In genomic region chr2:209817818-209818420, GRCh38 we compare ENCODE assay signal across 25 cellular contexts. TPM values are rescaled to one million over a fixed set of nuclear protein-coding genes. Genes with fewer than 3 reads are reported as not detected.
"Had no signal": no experiment of that assay in that cellular context is flagged by ENCODE, and none has a peak within 500 bp of the region (broad histone marks: within the 10 kb centered on the region; RNA-seq: fewer than 3 reads in every experiment).

No MANE protein-coding gene starts in this region.

- DNase-seq: activated CD4-positive, alpha-beta memory T cell treated with anti-CD3 and anti-CD28 coated beads, Interleukin-2, amount 10 ng/mL, durations not matched to agents 7 days and 5 days; activated CD4-positive, alpha-beta T cell treated with anti-CD3 and anti-CD28 coated beads for 36 hours; activated gamma-delta T cell treated with Interleukin-2 at 50 U/mL for 16 hours; activated T-cell treated with anti-CD3 and anti-CD28 coated beads, Interleukin-2, amount 50 U/mL, for 72 hours; amygdala; brain microvascular endothelial cell; hippocampal formation; islet precursor cell; mammary epithelial cell; mucosa of descending colon; naive thymus-derived CD4-positive, alpha-beta T cell; nucleus accumbens; stimulated activated CD4-positive, alpha-beta T cell treated with anti-CD3 and anti-CD28 coated beads, Interleukin-15, amount 100 ng/mL, for 24 hours; stimulated activated CD4-positive, alpha-beta T cell treated with anti-CD3 and anti-CD28 coated beads, Interleukin-4, amount 100 ng/mL, for 24 hours; stimulated activated naive CD4-positive, alpha-beta T cell; T-helper 1 cell; tibial artery had no signal

- ATAC-seq: activated CD4-positive, alpha-beta T cell treated with anti-CD3 and anti-CD28 coated beads for 36 hours; activated T-cell treated with anti-CD3 and anti-CD28 coated beads, Interleukin-2, amount 50 U/mL, for 72 hours; mucosa of descending colon; naive thymus-derived CD4-positive, alpha-beta T cell; SK-N-SH treated with all-trans-retinoic acid at 6 μM for 48 hours had no signal

- H3K27me3 Mint-ChIP-seq: activated CD4-positive, alpha-beta memory T cell treated with anti-CD3 and anti-CD28 coated beads, Interleukin-2, amount 10 ng/mL, durations not matched to agents 7 days and 5 days; activated naive CD8-positive, alpha-beta T cell; central memory CD8-positive, alpha-beta T cell; naive thymus-derived CD4-positive, alpha-beta T cell had no signal

- H3K4me1 Mint-ChIP-seq: activated CD4-positive, alpha-beta memory T cell treated with anti-CD3 and anti-CD28 coated beads, Interleukin-2, amount 10 ng/mL, durations not matched to agents 7 days and 5 days; activated CD4-positive, alpha-beta T cell treated with anti-CD3 and anti-CD28 coated beads for 36 hours; central memory CD8-positive, alpha-beta T cell; naive thymus-derived CD4-positive, alpha-beta T cell had no signal

- H3K27ac ChIP-seq: brain microvascular endothelial cell, coronary artery, right atrium auricular region, skin epidermis, tibial artery, VCaP had no signal

- H3K36me3 Mint-ChIP-seq: activated naive CD8-positive, alpha-beta T cell; naive thymus-derived CD4-positive, alpha-beta T cell had no signal

- H3K4me1 ChIP-seq: right atrium auricular region, tibial artery had no signal

- H3K36me3 ChIP-seq: brain microvascular endothelial cell, right atrium auricular region, tibial artery had no signal

- H3K9me3 Mint-ChIP-seq: activated CD4-positive, alpha-beta memory T cell treated with anti-CD3 and anti-CD28 coated beads, Interleukin-2, amount 10 ng/mL, durations not matched to agents 7 days and 5 days had no signal

- H3K4me3 Mint-ChIP-seq: activated CD4-positive, alpha-beta memory T cell treated with anti-CD3 and anti-CD28 coated beads, Interleukin-2, amount 10 ng/mL, durations not matched to agents 7 days and 5 days; activated CD4-positive, alpha-beta T cell treated with anti-CD3 and anti-CD28 coated beads for 36 hours; activated naive CD8-positive, alpha-beta T cell; activated T-cell treated with anti-CD3 and anti-CD28 coated beads, Interleukin-2, amount 50 U/mL, for 72 hours; central memory CD8-positive, alpha-beta T cell; naive thymus-derived CD4-positive, alpha-beta T cell had no signal

- H3K27me3 ChIP-seq: brain microvascular endothelial cell, right atrium auricular region, tibial artery had no signal

- H3K4me3 ChIP-seq: coronary artery, mucosa of descending colon, right atrium auricular region, skin epidermis, tibial artery had no signal

- H3K27ac Mint-ChIP-seq: activated CD4-positive, alpha-beta memory T cell treated with anti-CD3 and anti-CD28 coated beads, Interleukin-2, amount 10 ng/mL, durations not matched to agents 7 days and 5 days; activated CD4-positive, alpha-beta T cell treated with anti-CD3 and anti-CD28 coated beads for 36 hours; activated naive CD8-positive, alpha-beta T cell; activated T-cell treated with anti-CD3 and anti-CD28 coated beads, Interleukin-2, amount 50 U/mL, for 72 hours; naive thymus-derived CD4-positive, alpha-beta T cell had no signal

- H3K9me3 ChIP-seq: mucosa of descending colon, right atrium auricular region, tibial artery had no signal

RNA-seq across cellular contexts. Expression of gene UNC80, which starts 46.3 kb away (rescaled TPM):
- total RNA-seq: activated CD4-positive, alpha-beta memory T cell treated with anti-CD3 and anti-CD28 coated beads, Interleukin-2, amount 10 ng/mL, durations not matched to agents 7 days and 5 days; activated CD4-positive, alpha-beta T cell treated with anti-CD3 and anti-CD28 coated beads for 36 hours; activated T-cell treated with anti-CD3 and anti-CD28 coated beads, Interleukin-2, amount 50 U/mL, for 72 hours; naive thymus-derived CD4-positive, alpha-beta T cell; posterior vena cava had no signal
- polyA plus RNA-seq: mammary epithelial cell; naive thymus-derived CD4-positive, alpha-beta T cell had no signal
